11 cellular contexts compared by ENCODE assay signal in genomic region chr13:109479991-109480696, GRCh38.
DNase-seq lines count a peak whose midpoint lies in the region; ATAC-seq lines count a peak whose summit lies in the region.
"Had no signal": no experiment of that assay in that cellular context is flagged by ENCODE, and none has a peak within 500 bp of the region (broad histone marks: within the 10 kb centered on the region; RNA-seq: fewer than 3 reads in every experiment).

No MANE protein-coding gene starts in this region.

- ATAC-seq in HG03520 (IDR thresholded peaks at IDR 0.05; ENCODE audit: unreplicated experiment) = no peak

- no peak overlapping the region for H3K4me3 ChIP-seq in skeletal muscle cell (ENCODE audit: low read depth, low read length)
- H3K4me3 ChIP-seq: esophagus muscularis mucosa had no signal

- peak; percentile 61 for DNase-seq in GM03348 (ENCODE audit: low spot score)
- peak; percentile 71 for DNase-seq in T1000 (lab: John Stamatoyannopoulos, UW)
- peak; percentile 18 for DNase-seq in foreskin melanocyte
- peak; percentile 42 for DNase-seq in skeletal muscle cell (ENCODE audit: low read depth)
- no peak for DNase-seq in NCI-H2196 treated with DMSO at 0.1 percent for 48 hours (lab: John Stamatoyannopoulos, UW; ENCODE audit: unreplicated experiment)
- DNase-seq in COLO829 (ENCODE audit: low spot score) = no peak
- DNase-seq: NCI-H146; SIG-M5; stimulated activated CD4-positive, alpha-beta T cell treated with anti-CD3 and anti-CD28 coated beads, Interleukin-2, amount 100 ng/mL, for 48 hours had no signal

Comparison
In these comparisons a context has a peak if more than half of its experiments do, and no peak if none do; other contexts are left out.
1. DNase-seq: peak in GM03348 (single experiment), T1000 (single experiment), foreskin melanocyte (single experiment) and skeletal muscle cell (single experiment); none in NCI-H2196 treated with DMSO at 0.1 percent for 48 hours (single experiment) and COLO829 (single experiment).